Comparison of ENCODE assay signal across 8 cellular contexts in the genomic region with DNA sequence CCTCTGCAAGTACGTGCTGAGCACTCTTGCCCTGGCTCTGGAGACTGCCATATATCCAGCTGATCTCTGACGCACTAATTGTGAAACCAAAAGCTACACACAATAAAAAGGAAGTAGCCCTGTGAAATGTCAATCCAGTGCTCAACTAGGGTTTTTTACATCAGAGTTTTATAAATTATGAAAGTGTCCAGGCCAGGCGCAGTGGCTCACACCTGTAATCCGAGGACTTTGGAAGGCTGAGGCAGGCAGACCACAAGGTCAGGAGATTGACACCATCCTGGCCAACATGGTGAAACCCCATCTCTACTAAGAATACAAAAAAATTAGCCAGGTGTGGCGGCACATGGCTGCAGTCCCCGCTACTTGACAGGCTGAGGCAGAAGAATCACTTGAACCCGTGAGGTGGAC. TPM values are rescaled to one million over a fixed set of nuclear protein-coding genes. Genes with fewer than 3 reads are reported as not detected.
A peak's percentile ranks its signal among the peaks of the same experiment; 100 is the strongest.
DNase-seq lines count a peak whose midpoint lies in the region; ATAC-seq and TF ChIP-seq lines count a peak whose summit lies in the region.

No MANE protein-coding gene starts in this region.

- no TSS peak for BruUV-seq in mammary epithelial cell (replicated peaks; lab: Mats Ljungman, UMichigan)

- no peak overlapping the region for H2AFZ ChIP-seq in mammary epithelial cell (ENCODE audit: low read depth, low read length)

- H3K4me1 ChIP-seq in heart left ventricle (peaks cover 0 to 6% (median 0%) of the 10 kb centered on the region in 12 donors), mammary epithelial cell (ENCODE audit: insufficient read depth, low read length) (no peaks in the 10 kb centered on the region), ovary (ENCODE audit: insufficient read depth) (no peaks in the 10 kb centered on the region)

- intact Hi-C loops in heart left ventricle (cut with DNase I) = loop anchor here in 1 of 10 donors (10.0 kb wide), 1 partner anchor 108 kb away; a partner anchor contains a TSS
- intact Hi-C loops in mammary epithelial cell (cut with micrococcal nuclease) = no loop called here
- intact Hi-C loops in ovary (cut with DNase I) = loop anchor here in 2 of 4 donors (10.0 kb wide), 1 partner anchor 188 kb away; no protein-coding TSS in a partner anchor

- no peak overlapping the region for H3K4me2 ChIP-seq in mammary epithelial cell (ENCODE audit: insufficient read depth, low read depth, low read length)

- TF ChIP-seq EP300 in ovary (IDR thresholded peaks at IDR 0.05) = no peak

- WGBS in heart left ventricle, 4 donors = 75 to 86% (median 82%) methylated on average over 7 of the region's 7 CpGs
- WGBS in mammary epithelial cell (ENCODE audit: low coverage, missing lambda C conversion rate) = 83% methylated on average over 7 of the region's 7 CpGs
- 94 to 97% (median 94%) methylated on average over 7 of the region's 7 CpGs for WGBS in ovary, 3 donors

- ATAC-seq in GM21423 (IDR thresholded peaks at IDR 0.05; ENCODE audit: unreplicated experiment) (peak; percentile 98), HG03565 (IDR thresholded peaks at IDR 0.05; ENCODE audit: unreplicated experiment) (peak; percentile 97), heart left ventricle (peak; percentile 20 to 85 (median 54))

- CTCF ChIA-PET in mammary epithelial cell (lab: Charles Lee; ENCODE audit: low non-redundant PET) = interaction anchor here (0.6 kb wide), 1 partner anchor 493 kb away, joined by 4 read pairs; no protein-coding TSS in a partner anchor

- dilution Hi-C loops in mammary epithelial cell (cut with HindIII; ENCODE audit: low sequenced_read_pairs) = no loop called here

- peak overlapping the region; percentile 37 for H3K4me3 ChIP-seq in GM12865 (ENCODE audit: low read depth, low read length)
- peak overlapping the region in 3 of 12 donors; percentile 3 to 8 (median 7) for H3K4me3 ChIP-seq in heart left ventricle
- no peak overlapping the region for H3K4me3 ChIP-seq in mammary epithelial cell (replicated peaks in 1 of 3; ENCODE audit: insufficient read depth in 1 of 3, low read depth in 2 of 3, low read length in 3 of 3)
- H3K4me3 ChIP-seq in ovary = no peak overlapping the region

- TF ChIP-seq POLR2A in heart left ventricle (IDR thresholded peaks at IDR 0.05) (no peak), ovary (IDR thresholded peaks at IDR 0.05) (no peak)

- H3K9ac ChIP-seq in mammary epithelial cell (ENCODE audit: insufficient read depth, low read length) = no peak overlapping the region

- TF ChIP-seq CTCF in GM12865 (IDR thresholded peaks at IDR 0.05; ENCODE audit: insufficient read depth, low read depth, low read length, missing control alignments) (no peak), heart left ventricle (IDR thresholded peaks at IDR 0.05) (no peak), mammary epithelial cell (conservative IDR thresholded peaks at IDR 0.05 in 1 of 2, IDR thresholded peaks at IDR 0.05 in 1 of 2; ENCODE audit: extremely low read depth in 1 of 2, insufficient read depth in 1 of 2, low read depth in 1 of 2, low read length in 2 of 2) (no peak), ovary (IDR thresholded peaks at IDR 0.05) (no peak)

- H3K27ac ChIP-seq in heart left ventricle = peak overlapping the region in 6 of 12 donors; percentile 22 to 83 (median 46)
- no peak overlapping the region for H3K27ac ChIP-seq in mammary epithelial cell (ENCODE audit: insufficient read depth, low read depth, low read length)
- no peak overlapping the region for H3K27ac ChIP-seq in ovary

- peak; percentile 88 for DNase-seq in GM12865 (ENCODE audit: low read depth)
- DNase-seq in heart left ventricle = peak in 1 of 5 donors; percentile 17
- no peak for DNase-seq in mammary epithelial cell
- no peak for DNase-seq in iPS-NIHi11 (ENCODE audit: low spot score)
- no peak for DNase-seq in NCI-H2196 (lab: John Stamatoyannopoulos, UW; ENCODE audit: unreplicated experiment)
- no peak for DNase-seq in ovary

- H3K9me3 ChIP-seq in heart left ventricle = peaks cover 0 to 18% (median 8%) of the 10 kb centered on the region in 12 donors
- peaks cover 7% of the 10 kb centered on the region for H3K9me3 ChIP-seq in mammary epithelial cell (replicated peaks; ENCODE audit: insufficient read depth, low read length)
- no peaks in the 10 kb centered on the region for H3K9me3 ChIP-seq in ovary

- H3K27me3 ChIP-seq in heart left ventricle (no peaks in the 10 kb centered on the region), mammary epithelial cell (ENCODE audit: insufficient read depth, low read length) (no peaks in the 10 kb centered on the region), ovary (no peaks in the 10 kb centered on the region)

- H3K36me3 ChIP-seq in heart left ventricle (peaks cover 0 to 14% (median 0%) of the 10 kb centered on the region in 9 donors), mammary epithelial cell (ENCODE audit: insufficient read depth, low read length) (no peaks in the 10 kb centered on the region), ovary (no peaks in the 10 kb centered on the region)

- no peaks in the 10 kb centered on the region for H4K20me1 ChIP-seq in mammary epithelial cell (ENCODE audit: insufficient read depth, low read length)

- in situ Hi-C loops in mammary epithelial cell (cut with MboI; ENCODE audit: low sequenced_read_pairs in 2 of 2) = loop anchor here in 1 of 2 donors (10.0 kb wide), 1 partner anchor 188 kb away; no protein-coding TSS in a partner anchor

- H3K79me2 ChIP-seq in mammary epithelial cell (ENCODE audit: insufficient read depth, low read length) = no peaks in the 10 kb centered on the region

RNA-seq across cellular contexts. Expression of a gene that starts 24.5 kb away (rescaled TPM):
- total RNA-seq in heart left ventricle (10 to 100 TPM; 17.8 to 27.6 (median 24.3) TPM), mammary epithelial cell (10 to 100 TPM; 25.5 to 65.2 TPM), ovary (10 to 100 TPM; 16.5 to 28.1 (median 22.5) TPM)
- polyA plus RNA-seq in heart left ventricle (10 to 100 TPM; 11.7 to 20.3 TPM), mammary epithelial cell (20.0 TPM), ovary (10 to 100 TPM; 12.4 to 13.2 TPM)
- polyA minus RNA-seq in mammary epithelial cell = 53.7 TPM

RNA-seq across cellular contexts. Expression of a gene that starts 25.1 kb away (rescaled TPM):
- total RNA-seq in heart left ventricle (1 to 10 TPM; 2.5 to 6.5 (median 4.9) TPM), mammary epithelial cell (1 to 10 TPM; 4.5 to 5.8 TPM), ovary (1 to 10 TPM; 4.7 to 9.4 (median 6.9) TPM)
- polyA plus RNA-seq in heart left ventricle (1 to 10 TPM; 1.9 to 2.1 TPM), mammary epithelial cell (2.3 TPM), ovary (1 to 10 TPM; 4.5 to 4.9 TPM)
- 8.2 TPM for polyA minus RNA-seq in mammary epithelial cell
